Comparison of ENCODE assay signal across 8 cellular contexts in genomic region chr17:3890082-3890892, GRCh38. TPM values are rescaled to one million over a fixed set of nuclear protein-coding genes. Genes with fewer than 3 reads are reported as not detected.
DNase-seq lines count a peak whose midpoint lies in the region; ATAC-seq, FAIRE-seq and TF ChIP-seq lines count a peak whose summit lies in the region.

No MANE protein-coding gene starts in this region.

- H3K9ac ChIP-seq in H1 (replicated peaks in 1 of 4; ENCODE audit: extremely low read depth in 1 of 4, low read depth in 3 of 4, low read length in 3 of 4) (no peak overlapping the region), neural progenitor cell (no peak overlapping the region)

- 93% methylated on average over 22 of the region's 22 CpGs; no CpG with 5 or more reads in 1 of the 2 experiments for WGBS in H1 (ENCODE audit: extremely low coverage in 1 of 2, insufficient coverage in 1 of 2, insufficient read length in 1 of 2, insufficient replicate concordance in 2 of 2, low coverage in 1 of 2, low lambda C conversion rate in 2 of 2, missing lambda C conversion rate in 1 of 2), 2 experiments

- peaks cover 4% of the 10 kb centered on the region; the same call in 1 of the 2 replicates for H3K79me1 ChIP-seq in H1 (ENCODE audit: low read depth, low read length)

- peak overlapping the region; percentile 49 for H4K91ac ChIP-seq in H1 (replicated peaks; ENCODE audit: insufficient read length, low read length)

- no peak for TF ChIP-seq EP300 in H1 (IDR thresholded peaks at IDR 0.05; ENCODE audit: borderline replicate concordance in 1 of 2, low read depth in 2 of 2, low read length in 2 of 2)

- H2BK20ac ChIP-seq in H1 (ENCODE audit: low read length) = peak overlapping the region; percentile 61; the same call in 1 of the 2 replicates

- H3K4me2 ChIP-seq in H1 (ENCODE audit: insufficient read depth in 1 of 2, low read depth in 2 of 2, low read length in 2 of 2) (no peak overlapping the region; a peak in 1 of 4 replicates), neural progenitor cell (no peak overlapping the region)

- peaks cover 0 to under 1% (median 0%) of the 10 kb centered on the region in 4 experiments; a peak in 2 of 8 replicates for H3K36me3 ChIP-seq in H1 (ENCODE audit: control insufficient read depth in 2 of 4, insufficient read depth in 4 of 4, low read length in 3 of 4)
- H3K36me3 ChIP-seq in neural progenitor cell = no peaks in the 10 kb centered on the region

- POLR2A ChIA-PET in H1 (lab: Charles Lee; ENCODE audit: partially characterized antibody) = interaction anchor here (0.6 to 1.2 kb wide), 7 partner anchors 10 to 113 kb away, joined by 3 to 5 read pairs (median 3); no protein-coding TSS in a partner anchor

- no peak overlapping the region for H3K4me3 ChIP-seq in H1 (ENCODE audit: extremely low read depth in 1 of 4, insufficient read depth in 2 of 4, low read depth in 3 of 4, low read length in 4 of 4)
- no peak overlapping the region for H3K4me3 ChIP-seq in neural progenitor cell

- H3K27ac Mint-ChIP-seq in activated naive CD8-positive, alpha-beta T cell = peak overlapping the region; percentile 41
- H3K27ac Mint-ChIP-seq in activated naive CD8-positive, alpha-beta T cell treated with anti-CD3 and anti-CD28 coated beads for 36 hours = no peak overlapping the region
- H3K27ac Mint-ChIP-seq in neural progenitor cell = no peak overlapping the region

- H2AK5ac ChIP-seq in H1 (ENCODE audit: low read depth, low read length) = peak overlapping the region; percentile 48; the same call in 1 of the 2 replicates

- H3K27ac ChIP-seq in H1 (ENCODE audit: low read depth, low read length) (no peak overlapping the region), neural progenitor cell (no peak overlapping the region)

- H3K79me2 ChIP-seq in H1 (ENCODE audit: control insufficient read depth in 1 of 2, insufficient read depth in 2 of 2, low read length in 2 of 2) (no peaks in the 10 kb centered on the region; a peak in 1 of 4 replicates), neural progenitor cell (ENCODE audit: low read depth) (no peaks in the 10 kb centered on the region)

- peaks cover 48% of the 10 kb centered on the region for H3K4me1 Mint-ChIP-seq in activated naive CD8-positive, alpha-beta T cell (ENCODE audit: low read depth)
- H3K4me1 Mint-ChIP-seq in activated naive CD8-positive, alpha-beta T cell treated with anti-CD3 and anti-CD28 coated beads for 36 hours = peaks cover 42% of the 10 kb centered on the region
- H3K4me1 Mint-ChIP-seq in neural progenitor cell = peaks cover 42% of the 10 kb centered on the region

- FAIRE-seq in H1 (lab: Jason Lieb, UNC) = no peak

- no peak for TF ChIP-seq POLR2A in H1 (IDR thresholded peaks at IDR 0.05; ENCODE audit: control extremely low read depth in 1 of 2, low read depth in 2 of 2, low read length in 2 of 2)

- H3K36me3 Mint-ChIP-seq in activated naive CD8-positive, alpha-beta T cell = no peaks in the 10 kb centered on the region
- no peaks in the 10 kb centered on the region for H3K36me3 Mint-ChIP-seq in activated naive CD8-positive, alpha-beta T cell treated with anti-CD3 and anti-CD28 coated beads for 36 hours
- peaks cover 2% of the 10 kb centered on the region for H3K36me3 Mint-ChIP-seq in neural progenitor cell

- H3K9me3 ChIP-seq in H1 (ENCODE audit: insufficient read depth in 2 of 2, low read depth in 1 of 2, low read length in 1 of 2) (no peaks in the 10 kb centered on the region), neural progenitor cell (ENCODE audit: low read depth) (no peaks in the 10 kb centered on the region)

- no peak for ATAC-seq in HG03571 (IDR thresholded peaks at IDR 0.05; ENCODE audit: unreplicated experiment)

- H4K5ac ChIP-seq in H1 (ENCODE audit: insufficient read length, low read depth, low read length) = no peak overlapping the region

- H3K14ac ChIP-seq in H1 (ENCODE audit: insufficient read length) = no peak overlapping the region

- H2BK120ac ChIP-seq in H1 (replicated peaks; ENCODE audit: low read depth, low read length) = no peak overlapping the region

- H3K27me3 ChIP-seq in H1 (replicated peaks in 1 of 4; ENCODE audit: control insufficient read depth in 3 of 4, extremely low read depth in 1 of 4, insufficient read depth in 3 of 4, low read length in 3 of 4) = peaks cover 0 to 6% (median 1%) of the 10 kb centered on the region in 4 experiments; a peak in 3 of 7 replicates
- H3K27me3 ChIP-seq in neural progenitor cell = peaks cover 14% of the 10 kb centered on the region

- no peak overlapping the region for H3K4ac ChIP-seq in H1 (replicated peaks; ENCODE audit: insufficient read length, low read depth, low read length)

- peaks cover 9% of the 10 kb centered on the region for H3F3A ChIP-seq in neural progenitor cell (ENCODE audit: low read depth)

- H3K4me1 ChIP-seq in H1 (replicated peaks in 1 of 4; ENCODE audit: control insufficient read depth in 3 of 4, insufficient read depth in 4 of 4, low read length in 3 of 4) (peaks cover 6 to 34% (median 24%) of the 10 kb centered on the region in 4 experiments), neural progenitor cell (peaks cover 20% of the 10 kb centered on the region)

- peak overlapping the region; percentile 97 for H2BK15ac ChIP-seq in H1 (ENCODE audit: low read length)

- no peaks in the 10 kb centered on the region for H3K27me3 Mint-ChIP-seq in activated naive CD8-positive, alpha-beta T cell
- no peaks in the 10 kb centered on the region for H3K27me3 Mint-ChIP-seq in activated naive CD8-positive, alpha-beta T cell treated with anti-CD3 and anti-CD28 coated beads for 36 hours
- peaks cover 12% of the 10 kb centered on the region for H3K27me3 Mint-ChIP-seq in neural progenitor cell (ENCODE audit: insufficient read depth, low read depth)

- H3K23ac ChIP-seq in H1 (ENCODE audit: insufficient read length) = no peak overlapping the region

- H3K56ac ChIP-seq in H1 (replicated peaks; ENCODE audit: insufficient read length, low read depth, low read length) = no peak overlapping the region

- peak overlapping the region; percentile 43; the same call in 1 of the 2 replicates for H4K8ac ChIP-seq in H1 (ENCODE audit: extremely low read depth, insufficient read depth, low read length)

- no peaks in the 10 kb centered on the region for H3K9me3 Mint-ChIP-seq in activated naive CD8-positive, alpha-beta T cell (ENCODE audit: low read depth)
- H3K9me3 Mint-ChIP-seq in activated naive CD8-positive, alpha-beta T cell treated with anti-CD3 and anti-CD28 coated beads for 36 hours = no peaks in the 10 kb centered on the region
- H3K9me3 Mint-ChIP-seq in neural progenitor cell = no peaks in the 10 kb centered on the region

- TF ChIP-seq CTCF in H1 (IDR thresholded peaks at IDR 0.05; ENCODE audit: control extremely low read depth in 1 of 3, insufficient read depth in 1 of 3, low read depth in 1 of 3, low read length in 3 of 3) (no peak), neural progenitor cell (IDR thresholded peaks at IDR 0.05) (no peak)

- H2AFZ ChIP-seq in H1 (ENCODE audit: low read length) (no peak overlapping the region), neural progenitor cell (replicated peaks) (no peak overlapping the region)

- H2BK5ac ChIP-seq in H1 (ENCODE audit: low read depth, low read length) = peak overlapping the region; percentile 52

- TF ChIP-seq RAD21 in H1 (IDR thresholded peaks at IDR 0.05 in 1 of 2, conservative IDR thresholded peaks at IDR 0.05 in 1 of 2; ENCODE audit: low read depth in 2 of 2, low read length in 2 of 2) = no peak

- peaks cover 15% of the 10 kb centered on the region; the same call in 1 of the 2 replicates for H3K23me2 ChIP-seq in H1 (ENCODE audit: low read depth, low read length)

- peak overlapping the region; percentile 30 for H3K4me3 Mint-ChIP-seq in activated naive CD8-positive, alpha-beta T cell
- no peak overlapping the region for H3K4me3 Mint-ChIP-seq in activated naive CD8-positive, alpha-beta T cell treated with anti-CD3 and anti-CD28 coated beads for 36 hours
- H3K4me3 Mint-ChIP-seq in neural progenitor cell = peak overlapping the region; percentile 72

- H2BK12ac ChIP-seq in H1 (ENCODE audit: low read depth, low read length) = peak overlapping the region; percentile 68; the same call in 1 of the 2 replicates

- H4K20me1 ChIP-seq in H1 (replicated peaks in 1 of 2; ENCODE audit: control insufficient read depth in 1 of 2, insufficient read depth in 2 of 2, low read length in 2 of 2) (peaks cover 3 to 8% of the 10 kb centered on the region in 2 experiments), neural progenitor cell (ENCODE audit: low read depth) (peaks cover 20% of the 10 kb centered on the region)

- no peak for DNase-seq in activated naive CD8-positive, alpha-beta T cell treated with anti-CD3 and anti-CD28 coated beads for 36 hours
- DNase-seq in RKO (ENCODE audit: low spot score) (peak; percentile 88), H1 (ENCODE audit: low read depth in 1 of 2, low spot score in 2 of 2) (no peak), neural progenitor cell (ENCODE audit: low spot score) (no peak), cerebellar nuclear complex (lab: John Stamatoyannopoulos, UW) (no peak), NCI-H187 treated with DMSO at 0.1 percent for 48 hours (lab: John Stamatoyannopoulos, UW) (no peak)

- CTCF ChIA-PET in H1 (lab: Charles Lee; ENCODE audit: partially characterized antibody) = interaction anchor here (0.6 to 3.6 kb wide), 10 partner anchors 10 to 127 kb away, joined by 3 to 16 read pairs (median 6); partner anchors contain the start of gene NCBP3

- H3K18ac ChIP-seq in H1 (ENCODE audit: extremely low read depth, low read length) = no peak overlapping the region

RNA-seq across cellular contexts. Expression of gene CAMKK1, which starts 2.6 kb away (rescaled TPM):
- 1 to 10 TPM; 4.8 to 5.0 TPM for total RNA-seq in activated naive CD8-positive, alpha-beta T cell treated with anti-CD3 and anti-CD28 coated beads for 36 hours
- 7.6 and 8.5 TPM in 2 replicates for total RNA-seq in H1 (2021; fragmentation: NEBNext Ultra II Directional; extraction: Animal tissue kit (Norgen Biotek cat#: 25700))
- 7.1 and 10.4 TPM in 2 replicates for polyA plus RNA-seq in H1 (2011; rRNA removed)
- polyA plus RNA-seq in H1 (2011; cell fraction: cytosol; rRNA removed) = 10.4 TPM
- 19.7 TPM for polyA plus RNA-seq in H1 (2011; cell fraction: nucleus; rRNA removed)
- 7.4 to 9.0 TPM (median 8.4 TPM) in 4 replicates for polyA plus RNA-seq in H1 (2012, experiment 1 of 2)
- polyA plus RNA-seq in H1 (2012, experiment 2 of 2) = 5.3 TPM
- 5.0 TPM for polyA plus RNA-seq in H1 (2013, experiment 1 of 2)
- polyA plus RNA-seq in H1 (2013, experiment 2 of 2) = 4.8 TPM
- 7.3 and 9.5 TPM in 2 replicates for polyA minus RNA-seq in H1 (2011; rRNA and poly(A)+ RNA removed)
- 5.0 TPM for polyA minus RNA-seq in H1 (2011; cell fraction: cytosol; rRNA and poly(A)+ RNA removed)
- polyA minus RNA-seq in H1 (2011; cell fraction: nucleus; rRNA and poly(A)+ RNA removed) = 7.9 TPM
- 2.9 and 6.4 TPM in 2 replicates for total RNA-seq in neural progenitor cell (ENCODE audit: low replicate concordance)

RNA-seq across cellular contexts. Expression of gene P2RX1, which starts 26.0 kb away (rescaled TPM):
- total RNA-seq in activated naive CD8-positive, alpha-beta T cell treated with anti-CD3 and anti-CD28 coated beads for 36 hours = under 1 TPM; 0.45 to 0.54 TPM
- total RNA-seq in H1 (2021; fragmentation: NEBNext Ultra II Directional; extraction: Animal tissue kit (Norgen Biotek cat#: 25700)) = 0.19 and 0.45 TPM in 2 replicates
- polyA plus RNA-seq in H1 (2011; rRNA removed) = 1.1 and 1.6 TPM in 2 replicates
- polyA plus RNA-seq in H1 (2011; cell fraction: cytosol; rRNA removed) = 1.2 TPM
- 4.8 TPM for polyA plus RNA-seq in H1 (2011; cell fraction: nucleus; rRNA removed)
- polyA plus RNA-seq in H1 (2012, experiment 1 of 2) = 0.48 to 1.1 TPM (median 0.83 TPM) in 4 replicates
- polyA plus RNA-seq in H1 (2012, experiment 2 of 2) = 0.29 TPM
- polyA plus RNA-seq in H1 (2013, experiment 1 of 2) = 0.83 TPM
- 0.64 TPM for polyA plus RNA-seq in H1 (2013, experiment 2 of 2)
- polyA minus RNA-seq in H1 (2011; rRNA and poly(A)+ RNA removed) = 0.51 and 1.0 TPM in 2 replicates
- polyA minus RNA-seq in H1 (2011; cell fraction: cytosol; rRNA and poly(A)+ RNA removed) = 0.66 TPM
- 1.1 TPM for polyA minus RNA-seq in H1 (2011; cell fraction: nucleus; rRNA and poly(A)+ RNA removed)
- not detected in 2 replicates for total RNA-seq in neural progenitor cell (ENCODE audit: low replicate concordance)

RNA-seq across cellular contexts. Expression of gene NCBP3, which starts 44.2 kb away (rescaled TPM):
- total RNA-seq in activated naive CD8-positive, alpha-beta T cell treated with anti-CD3 and anti-CD28 coated beads for 36 hours = 10 to 100 TPM; 39.9 to 41.1 TPM
- 46.1 and 47.9 TPM in 2 replicates for total RNA-seq in H1 (2021; fragmentation: NEBNext Ultra II Directional; extraction: Animal tissue kit (Norgen Biotek cat#: 25700))
- polyA plus RNA-seq in H1 (2011; rRNA removed) = 16.5 and 19.6 TPM in 2 replicates
- polyA plus RNA-seq in H1 (2011; cell fraction: cytosol; rRNA removed) = 32.0 TPM
- 22.5 TPM for polyA plus RNA-seq in H1 (2011; cell fraction: nucleus; rRNA removed)
- 30.6 to 59.0 TPM (median 33.4 TPM) in 4 replicates for polyA plus RNA-seq in H1 (2012, experiment 1 of 2)
- 4.8 TPM for polyA plus RNA-seq in H1 (2012, experiment 2 of 2)
- polyA plus RNA-seq in H1 (2013, experiment 1 of 2) = 35.0 TPM
- polyA plus RNA-seq in H1 (2013, experiment 2 of 2) = 30.6 TPM
- 17.6 and 18.9 TPM in 2 replicates for polyA minus RNA-seq in H1 (2011; rRNA and poly(A)+ RNA removed)
- 8.6 TPM for polyA minus RNA-seq in H1 (2011; cell fraction: cytosol; rRNA and poly(A)+ RNA removed)
- 30.1 TPM for polyA minus RNA-seq in H1 (2011; cell fraction: nucleus; rRNA and poly(A)+ RNA removed)
- total RNA-seq in neural progenitor cell (ENCODE audit: low replicate concordance) = 55.7 and 72.4 TPM in 2 replicates
